8 cellular contexts compared by ENCODE assay signal in genomic region chr1:246689409-246689997, GRCh38. TPM values are rescaled to one million over a fixed set of nuclear protein-coding genes. Genes with fewer than 3 reads are reported as not detected.
DNase-seq lines count a peak whose midpoint lies in the region; ATAC-seq and TF ChIP-seq lines count a peak whose summit lies in the region.

No MANE protein-coding gene starts in this region.

- no peak for TF ChIP-seq POLR2A in NB4 (IDR thresholded peaks at IDR 0.05; ENCODE audit: extremely low read depth, insufficient read length)

- TF ChIP-seq CTCF in NB4 (IDR thresholded peaks at IDR 0.05; ENCODE audit: low read depth, low read length) (peak; percentile 89), astrocyte of the spinal cord (IDR thresholded peaks at IDR 0.05; ENCODE audit: low read depth, low read length) (peak; percentile 90)

- in situ Hi-C loops in astrocyte of the spinal cord (cut with HindIII; ENCODE audit: low sequenced_read_pairs): no loop called here

- peak; percentile 22 for DNase-seq in activated naive CD4-positive, alpha-beta T cell treated with Interleukin-2 at 50 U/mL for 16 hours
- no peak for DNase-seq in activated naive CD4-positive, alpha-beta T cell (lab: John Stamatoyannopoulos, UW)
- DNase-seq in NB4 (ENCODE audit: low read depth) (peak; percentile 88), SJSA1 (ENCODE audit: low read depth in 1 of 2, low spot score in 2 of 2) (peak; percentile 67 to 76), astrocyte of the spinal cord (ENCODE audit: low read depth, low spot score) (peak; percentile 70), iPS DF 4.7 (ENCODE audit: extremely low read depth, low spot score) (peak; percentile 44)

- H3K27ac ChIP-seq in SJSA1: no peak overlapping the region

- peak overlapping the region; percentile 65 for H3K9ac ChIP-seq in skeletal muscle satellite cell (ENCODE audit: low read depth, low read length)

- peak overlapping the region; percentile 96 for H3K4me2 ChIP-seq in skeletal muscle satellite cell (ENCODE audit: low read length)

- no peaks in the 10 kb centered on the region for H3K27me3 ChIP-seq in SJSA1 (replicated peaks)
- no peaks in the 10 kb centered on the region for H3K27me3 ChIP-seq in skeletal muscle satellite cell (ENCODE audit: control insufficient read depth, insufficient read depth, low read length)

- no peaks in the 10 kb centered on the region for H3K4me1 ChIP-seq in SJSA1 (replicated peaks)
- peaks cover 4% of the 10 kb centered on the region for H3K4me1 ChIP-seq in skeletal muscle satellite cell (ENCODE audit: control insufficient read depth, insufficient read depth, low read length)

- H3K36me3 ChIP-seq in SJSA1 (no peaks in the 10 kb centered on the region), skeletal muscle satellite cell (ENCODE audit: insufficient read depth, low read length) (no peaks in the 10 kb centered on the region)

- H3K9me3 ChIP-seq in SJSA1 (replicated peaks) (no peaks in the 10 kb centered on the region), skeletal muscle satellite cell (replicated peaks; ENCODE audit: low read length) (no peaks in the 10 kb centered on the region)

- ATAC-seq in HG02610 (IDR thresholded peaks at IDR 0.05; ENCODE audit: unreplicated experiment): peak; percentile 94

- H3K4me3 ChIP-seq in NB4 (ENCODE audit: low read depth, low read length): no peak overlapping the region
- H3K4me3 ChIP-seq in SJSA1: peak overlapping the region; percentile 24
- H3K4me3 ChIP-seq in astrocyte of the spinal cord (ENCODE audit: low read depth, low read length): peak overlapping the region; percentile 18
- peak overlapping the region; percentile 73 for H3K4me3 ChIP-seq in skeletal muscle satellite cell (ENCODE audit: low read length)

RNA-seq across cellular contexts. Expression of gene SCCPDH, which starts 34.7 kb away (rescaled TPM):
- 45.5 and 53.5 TPM in 2 replicates for total RNA-seq in SJSA1 (2014; rRNA removed; shearing (Covaris generic))
- 32.4 and 38.4 TPM in 2 replicates for total RNA-seq in skeletal muscle satellite cell (2012; rRNA removed)

Comparison
In these comparisons a context has a peak if more than half of its experiments do, and no peak if none do; other contexts are left out.
1. DNase-seq: peak in activated naive CD4-positive, alpha-beta T cell treated with Interleukin-2 at 50 U/mL for 16 hours (single experiment), NB4 (single experiment), SJSA1 (2 of 2), astrocyte of the spinal cord (single experiment) and iPS DF 4.7 (single experiment); none in activated naive CD4-positive, alpha-beta T cell (0 of 4).